ENCODE assay signal across 8 cellular contexts in genomic region chr6:46632053-46632452, GRCh38. TPM values are rescaled to one million over a fixed set of nuclear protein-coding genes. Genes with fewer than 3 reads are reported as not detected.
"Had no signal": no experiment of that assay in that cellular context is flagged by ENCODE, and none has a peak within 500 bp of the region (broad histone marks: within the 10 kb centered on the region; RNA-seq: fewer than 3 reads in every experiment).

No MANE protein-coding gene starts in this region.

- H3K27ac Mint-ChIP-seq: GM23338 had no signal

- H3K4me3 Mint-ChIP-seq: GM23338, H9 had no signal

- H2AFZ ChIP-seq: GM23338 had no signal

- DNase-seq: H9, HCEC 1CT, KBM-7 had no signal

- H3K4me3 ChIP-seq: GM23338 had no signal

- H3K4me2 ChIP-seq: GM23338 had no signal

- FAIRE-seq: H1, H54, HTR-8/SVneo had no signal

- ATAC-seq: GM23338 had no signal

- H3K9me3 Mint-ChIP-seq: GM23338, H9 had no signal

RNA-seq across cellular contexts. Expression of gene TDRD6, which starts 55.6 kb away (rescaled TPM):
- total RNA-seq: HT-29 had no signal
